6 cellular contexts compared by ENCODE assay signal in the genomic region with DNA sequence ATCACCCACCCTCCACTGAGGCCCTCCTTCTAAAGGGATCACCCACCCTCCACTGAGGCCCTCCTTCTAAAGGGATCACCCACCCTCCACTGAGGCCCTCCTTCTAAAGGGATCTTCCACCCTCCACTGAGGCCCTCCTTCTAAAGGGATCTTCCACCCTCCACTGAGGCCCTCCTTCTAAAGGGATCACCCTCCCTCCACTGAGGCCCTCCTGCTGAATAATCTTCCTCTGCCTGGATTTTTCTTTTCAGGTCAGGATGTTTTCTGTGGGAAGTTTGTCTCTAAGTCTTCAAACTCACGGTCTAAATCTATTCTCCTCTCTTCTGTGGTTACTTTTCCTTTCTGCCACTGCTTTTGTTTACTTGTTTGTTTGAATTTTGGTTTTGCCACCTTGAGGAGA. TPM values are rescaled to one million over a fixed set of nuclear protein-coding genes. Genes with fewer than 3 reads are reported as not detected.
DNase-seq lines count a peak whose midpoint lies in the region; ATAC-seq, FAIRE-seq and TF ChIP-seq lines count a peak whose summit lies in the region.
"Not testable (repeated sequence)": the region's sequence is repeated elsewhere in the genome, so short reads cannot be mapped to it uniquely, and the experiment has no call there.

No MANE protein-coding gene starts in this region.

- not testable (repeated sequence) for H3K9me2 ChIP-seq in GM23248 (ENCODE audit: insufficient read depth)

- peak overlapping the region; percentile 3 for H3K4me3 Mint-ChIP-seq in CD4-positive, alpha-beta T cell

- H3K9ac ChIP-seq in GM23248; OCI-LY3 (ENCODE audit: low read length); K562 (ENCODE audit: insufficient read depth in 1 of 2, low read depth in 2 of 2, low read length in 2 of 2); keratinocyte (ENCODE audit: control insufficient read depth, extremely low read depth, insufficient read depth, low read length); neuronal stem cell (ENCODE audit: low read depth, low read length, poor library complexity): not testable (repeated sequence)

- CTCF ChIA-PET in CD4-positive, alpha-beta T cell (lab: Charles Lee); K562 (lab: Yijun Ruan, JAX; ENCODE audit: low intra/inter-chr PET ratio): not testable (repeated sequence)

- H2AFZ ChIP-seq in GM23248: peak overlapping the region; percentile 45; the same call in 1 of the 2 replicates
- peak overlapping the region; percentile 10; the same call in 1 of the 2 replicates for H2AFZ ChIP-seq in OCI-LY3 (ENCODE audit: low read depth, low read length)
- peak overlapping the region; percentile 22 for H2AFZ ChIP-seq in K562 (ENCODE audit: low read depth, low read length)
- H2AFZ ChIP-seq in keratinocyte (ENCODE audit: control insufficient read depth, low read length): peak overlapping the region; percentile 44
- peak overlapping the region; percentile 70 for H2AFZ ChIP-seq in neuronal stem cell (ENCODE audit: low read length)

- H3K9me3 Mint-ChIP-seq in CD4-positive, alpha-beta T cell: not testable (repeated sequence)

- H3K27me3 ChIP-seq in CD4-positive, alpha-beta T cell (ENCODE audit: control insufficient read depth, insufficient read depth, low read length); GM23248 (replicated peaks; ENCODE audit: insufficient read depth); OCI-LY3 (ENCODE audit: low read depth, low read length); K562 (ENCODE audit: control insufficient read depth in 2 of 2, insufficient read depth in 2 of 2, low read length in 2 of 2); keratinocyte (ENCODE audit: control insufficient read depth, extremely low read depth, insufficient read depth, low read length); neuronal stem cell (ENCODE audit: control insufficient read depth in 3 of 3, insufficient read depth in 3 of 3, low read depth in 1 of 3, low read length in 3 of 3): not testable (repeated sequence)

- H3K27me3 Mint-ChIP-seq in CD4-positive, alpha-beta T cell: not testable (repeated sequence)

- not testable (repeated sequence) for TF ChIP-seq POLR2A in K562 (conservative IDR thresholded peaks at IDR 0.05)

- not testable (repeated sequence) for H3K14ac ChIP-seq in neuronal stem cell (ENCODE audit: low read length)

- not testable (repeated sequence) for H3K18ac ChIP-seq in neuronal stem cell (ENCODE audit: low read length)

- not testable (repeated sequence) for H3K36me3 Mint-ChIP-seq in CD4-positive, alpha-beta T cell (ENCODE audit: low read depth)

- not testable (repeated sequence) for H3K27ac ChIP-seq in CD4-positive, alpha-beta T cell (ENCODE audit: low read depth, low read length); GM23248; OCI-LY3 (ENCODE audit: low read length); K562 (ENCODE audit: extremely low read depth, low read depth, low read length); keratinocyte (ENCODE audit: control insufficient read depth, insufficient read depth, low read length); neuronal stem cell (replicated peaks; ENCODE audit: low read length)

- WGBS in GM23248 (ENCODE audit: low coverage in 1 of 2, low lambda C conversion rate in 2 of 2, missing lambda C conversion rate in 2 of 2), 2 experiments: 53 to 58% methylated on average over 1 of the region's 1 CpG
- 10% methylated on average over 1 of the region's 1 CpG for WGBS in K562 (ENCODE audit: insufficient coverage, low coverage, missing lambda C conversion rate)
- WGBS in neuronal stem cell (ENCODE audit: extremely low coverage in 2 of 2, insufficient read length in 2 of 2, insufficient replicate concordance in 1 of 2), 2 donors: no CpG with 5 or more reads among the region's 1 CpG

- H2BK5ac ChIP-seq in neuronal stem cell (ENCODE audit: low read length): not testable (repeated sequence)

- not testable (repeated sequence) for TF ChIP-seq EP300 in K562 (IDR thresholded peaks at IDR 0.05; ENCODE audit: low read length)

- not testable (repeated sequence) for H3K4ac ChIP-seq in neuronal stem cell (ENCODE audit: low read length)

- not testable (repeated sequence) for H2BK12ac ChIP-seq in neuronal stem cell (ENCODE audit: low read length)

- not testable (repeated sequence) for H3K36me3 ChIP-seq in GM23248 (ENCODE audit: low read depth); OCI-LY3 (replicated peaks; ENCODE audit: low read depth, low read length); K562 (ENCODE audit: control insufficient read depth, insufficient read depth, low read length); keratinocyte (ENCODE audit: control insufficient read depth in 2 of 2, extremely low read depth in 1 of 2, insufficient read depth in 2 of 2, low read length in 2 of 2); neuronal stem cell (replicated peaks in 1 of 2; ENCODE audit: control insufficient read depth in 2 of 2, insufficient read depth in 2 of 2, low read length in 2 of 2)

- intact Hi-C loops in CD4-positive, alpha-beta T cell (cut with DNase I, micrococcal nuclease): loop anchor here (10.0 kb wide), 2 partner anchors 537 to 817 kb away; a partner anchor contains a TSS
- intact Hi-C loops in K562 (cut with micrococcal nuclease): not testable (repeated sequence)

- not testable (repeated sequence) for H4K20me1 ChIP-seq in GM23248 (ENCODE audit: insufficient read depth); OCI-LY3 (ENCODE audit: insufficient read depth, low read length); K562 (replicated peaks; ENCODE audit: control insufficient read depth, insufficient read depth, low read length); keratinocyte (ENCODE audit: control insufficient read depth, extremely low read depth, insufficient read depth, low read length)

- H3K4me1 Mint-ChIP-seq in CD4-positive, alpha-beta T cell (ENCODE audit: low read depth): not testable (repeated sequence)

- H3K9me3 ChIP-seq in CD4-positive, alpha-beta T cell (ENCODE audit: control insufficient read depth, low read length); GM23248 (ENCODE audit: low read depth); OCI-LY3 (ENCODE audit: insufficient read depth, low read length); K562 (replicated peaks; ENCODE audit: control insufficient read depth, insufficient read depth, low read depth, low read length); keratinocyte (ENCODE audit: control insufficient read depth, low read depth, low read length); neuronal stem cell (replicated peaks in 1 of 2; ENCODE audit: control insufficient read depth in 2 of 2, insufficient read depth in 1 of 2, low read depth in 1 of 2, low read length in 2 of 2): not testable (repeated sequence)

- H2AK5ac ChIP-seq in neuronal stem cell (ENCODE audit: low read depth, low read length): not testable (repeated sequence)

- ATAC-seq in CD4-positive, alpha-beta T cell (ENCODE audit: poor library complexity); K562: not testable (repeated sequence)

- H4K8ac ChIP-seq in neuronal stem cell (ENCODE audit: low read depth, low read length): not testable (repeated sequence)

- POLR2A ChIA-PET in CD4-positive, alpha-beta T cell (lab: Charles Lee); K562 (lab: Yijun Ruan, JAX): not testable (repeated sequence)

- not testable (repeated sequence) for BruUV-seq in K562 (replicated peaks; lab: Mats Ljungman, UMichigan)

- H3K4me3 ChIP-seq in GM23248; OCI-LY3 (ENCODE audit: low read length); K562; keratinocyte (ENCODE audit: control insufficient read depth in 2 of 3, extremely low read depth in 1 of 3, insufficient read depth in 2 of 3, low read depth in 1 of 3, low read length in 3 of 3); neuronal stem cell (ENCODE audit: low read length in 2 of 2): not testable (repeated sequence)

- not testable (repeated sequence) for H3K4me2 ChIP-seq in GM23248 (ENCODE audit: unreplicated experiment); OCI-LY3 (ENCODE audit: low read length); K562 (ENCODE audit: insufficient read depth, low read length); keratinocyte (ENCODE audit: control insufficient read depth, extremely low read depth, insufficient read depth, low read depth, low read length); neuronal stem cell (ENCODE audit: insufficient read depth, low read length, poor library complexity, severe bottlenecking)

- H3K79me2 ChIP-seq in GM23248 (ENCODE audit: insufficient read depth); OCI-LY3 (ENCODE audit: low read length); K562 (ENCODE audit: control insufficient read depth, insufficient read depth, low read length); keratinocyte (ENCODE audit: control insufficient read depth, insufficient read depth, low read length): not testable (repeated sequence)

- not testable (repeated sequence) for H2BK120ac ChIP-seq in neuronal stem cell (ENCODE audit: low read depth, low read length)

- H3K23ac ChIP-seq in neuronal stem cell (ENCODE audit: low read depth, low read length, poor library complexity): not testable (repeated sequence)

- not testable (repeated sequence) for H3K4me1 ChIP-seq in GM23248 (ENCODE audit: insufficient read depth); OCI-LY3 (ENCODE audit: low read length); K562 (replicated peaks in 1 of 2; ENCODE audit: control insufficient read depth in 2 of 2, insufficient read depth in 2 of 2, low read length in 2 of 2); keratinocyte (ENCODE audit: control insufficient read depth, extremely low read depth, insufficient read depth, low read length); neuronal stem cell (ENCODE audit: control insufficient read depth in 2 of 2, insufficient read depth in 1 of 2, low read depth in 1 of 2, low read length in 2 of 2)

- not testable (repeated sequence) for H2BK15ac ChIP-seq in neuronal stem cell (ENCODE audit: low read length)

- TF ChIP-seq CTCF in CD4-positive, alpha-beta T cell (IDR thresholded peaks at IDR 0.05); OCI-LY3 (IDR thresholded peaks at IDR 0.05; ENCODE audit: low read depth, low read length); K562 (IDR thresholded peaks at IDR 0.05 in 2 of 3, conservative IDR thresholded peaks at IDR 0.05 in 1 of 3; ENCODE audit: insufficient read depth in 2 of 3, low read depth in 1 of 3, low read length in 3 of 3); keratinocyte (optimal IDR thresholded peaks at IDR 0.05 in 1 of 3, IDR thresholded peaks at IDR 0.05 in 1 of 3, conservative IDR thresholded peaks at IDR 0.05 in 1 of 3; ENCODE audit: extremely low read depth in 1 of 3, insufficient read depth in 2 of 3, low read length in 3 of 3): not testable (repeated sequence)

- not testable (repeated sequence) for H3K9me1 ChIP-seq in K562 (ENCODE audit: control insufficient read depth, insufficient read depth, low read length); keratinocyte (ENCODE audit: control insufficient read depth, extremely low read depth, insufficient read depth, low read length)

- not testable (repeated sequence) for H3K27ac Mint-ChIP-seq in CD4-positive, alpha-beta T cell

- in situ Hi-C loops in GM23248 (cut with MboI); K562 (cut with MboI): not testable (repeated sequence)

- not testable (repeated sequence) for FAIRE-seq in K562 (lab: Jason Lieb, UNC); keratinocyte (lab: Jason Lieb, UNC)

- H3K79me1 ChIP-seq in neuronal stem cell (ENCODE audit: low read depth, low read length): not testable (repeated sequence)

- not testable (repeated sequence) for DNase-seq in CD4-positive, alpha-beta T cell; GM23248; K562 (ENCODE audit: extremely low read depth in 1 of 4, low spot score in 3 of 4); keratinocyte (ENCODE audit: low read depth, low spot score); neuronal stem cell (ENCODE audit: low spot score)

- dilution Hi-C loops in keratinocyte (cut with MboI; ENCODE audit: extremely low pct_ligation_motif_present, low sequenced_read_pairs): not testable (repeated sequence)

- not testable (repeated sequence) for TF ChIP-seq RAD21 in K562 (CRISPR knock-in tag; conservative IDR thresholded peaks at IDR 0.05 in 1 of 2, IDR thresholded peaks at IDR 0.05 in 1 of 2)

- not testable (repeated sequence) for H3F3A ChIP-seq in GM23248 (ENCODE audit: insufficient read depth)

- not testable (repeated sequence) for H4K91ac ChIP-seq in neuronal stem cell (ENCODE audit: low read depth, low read length, poor library complexity)

RNA-seq across cellular contexts. Expression of a gene that starts 4.6 kb away (rescaled TPM):
- 1 to 10 TPM; 1.6 to 2.1 TPM for total RNA-seq in CD4-positive, alpha-beta T cell
- 29.9 and 32.1 TPM in 2 replicates for total RNA-seq in GM23248 (2014; rRNA removed; shearing (Covaris generic))
- polyA plus RNA-seq in GM23248 (2016; fragmentation: Nextera tagmentation; extraction: Ambion mirVana): 11.3 and 11.6 TPM in 2 replicates
- total RNA-seq in K562 (2011; cell fraction: chromatin; rRNA removed; ENCODE audit: low replicate concordance): 0.93 and 3.1 TPM in 2 replicates
- 0.83 and 1.4 TPM in 2 replicates for total RNA-seq in K562 (2011; cell fraction: nucleolus; rRNA removed)
- 2.3 and 3.9 TPM in 2 replicates for total RNA-seq in K562 (2011; cell fraction: nucleoplasm; rRNA removed)
- 1.5 and 1.7 TPM in 2 replicates for total RNA-seq in K562 (2014; rRNA removed)
- 2.7 and 2.8 TPM in 2 replicates for total RNA-seq in K562 (2014; rRNA removed; fragmentation: Illumina TruSeq; extraction: Trizol)
- total RNA-seq in K562 (2015; rRNA removed; fragmentation: Illumina TruSeq; extraction: Trizol): 2.3 and 2.8 TPM in 2 replicates
- 1.4 and 1.5 TPM in 2 replicates for total RNA-seq in K562 (2021)
- 3.2 and 4.4 TPM in 2 replicates for polyA plus RNA-seq in K562 (2011; rRNA removed)
- polyA plus RNA-seq in K562 (2011; cell fraction: cytosol; rRNA removed): 1.6 and 1.7 TPM in 2 replicates
- polyA plus RNA-seq in K562 (2011; cell fraction: nucleus; rRNA removed): 3.5 and 5.2 TPM in 2 replicates
- 1.0 and 1.1 TPM in 2 replicates for polyA plus RNA-seq in K562 (2012)
- polyA plus RNA-seq in K562 (2014; fragmentation: Illumina TruSeq; extraction: Trizol): 3.0 and 3.1 TPM in 2 replicates
- polyA plus RNA-seq in K562 (2014; fragmentation: Nextera tagmentation; extraction: Ambion mirVana): 1 to 10 TPM in 1 of 2 experiments, under 1 TPM in 1; 0.94 to 2.5 TPM
- polyA plus RNA-seq in K562 (2014; rRNA removed): 1.4 and 1.9 TPM in 2 replicates
- polyA minus RNA-seq in K562 (2011; rRNA and poly(A)+ RNA removed): 6.0 and 8.1 TPM in 2 replicates
- 1.5 and 3.1 TPM in 2 replicates for polyA minus RNA-seq in K562 (2011; cell fraction: cytosol; rRNA and poly(A)+ RNA removed)
- 0.94 and 2.3 TPM in 2 replicates for polyA minus RNA-seq in K562 (2011; cell fraction: nucleus; rRNA and poly(A)+ RNA removed)
- polyA plus RNA-seq in keratinocyte: 16.5 to 17.9 TPM (median 17.3 TPM) in 3 replicates
- polyA plus RNA-seq in keratinocyte (2011; ENCODE audit: low read depth): 1.8 TPM
- polyA plus RNA-seq in keratinocyte (2011; cell fraction: cytosol; rRNA removed): 13.2 and 26.6 TPM in 2 replicates
- polyA plus RNA-seq in keratinocyte (2011; cell fraction: nucleus; rRNA removed): 8.4 and 10.5 TPM in 2 replicates
- 5.7 and 12.8 TPM in 2 replicates for polyA plus RNA-seq in keratinocyte (2012; ENCODE audit: low replicate concordance)
- 10.1 to 47.0 TPM (median 38.9 TPM) in 3 replicates for polyA minus RNA-seq in keratinocyte
- 13.6 TPM for polyA minus RNA-seq in keratinocyte (2011; cell fraction: cytosol; rRNA and poly(A)+ RNA removed)
- 5.1 and 14.7 TPM in 2 replicates for polyA minus RNA-seq in keratinocyte (2011; cell fraction: nucleus; rRNA and poly(A)+ RNA removed)
- 15.3 TPM for polyA plus RNA-seq in neuronal stem cell (2013, experiment 1 of 2)
- 15.0 TPM for polyA plus RNA-seq in neuronal stem cell (2013, experiment 2 of 2)

RNA-seq across cellular contexts. Expression of a gene that starts 6.1 kb away (rescaled TPM):
- total RNA-seq in CD4-positive, alpha-beta T cell: 10 to 100 TPM; 29.2 to 32.8 TPM
- 48.5 and 49.2 TPM in 2 replicates for total RNA-seq in GM23248 (2014; rRNA removed; shearing (Covaris generic))
- polyA plus RNA-seq in GM23248 (2016; fragmentation: Nextera tagmentation; extraction: Ambion mirVana): 36.8 and 43.8 TPM in 2 replicates
- total RNA-seq in K562 (2011; cell fraction: chromatin; rRNA removed; ENCODE audit: low replicate concordance): 54.0 and 57.7 TPM in 2 replicates
- 31.0 and 32.1 TPM in 2 replicates for total RNA-seq in K562 (2011; cell fraction: nucleolus; rRNA removed)
- total RNA-seq in K562 (2011; cell fraction: nucleoplasm; rRNA removed): 36.7 and 45.2 TPM in 2 replicates
- total RNA-seq in K562 (2014; rRNA removed): 36.2 and 41.6 TPM in 2 replicates
- 39.9 and 41.4 TPM in 2 replicates for total RNA-seq in K562 (2014; rRNA removed; fragmentation: Illumina TruSeq; extraction: Trizol)
- total RNA-seq in K562 (2015; rRNA removed; fragmentation: Illumina TruSeq; extraction: Trizol): 34.4 and 37.4 TPM in 2 replicates
- 38.4 and 39.5 TPM in 2 replicates for total RNA-seq in K562 (2021)
- 67.8 and 70.2 TPM in 2 replicates for polyA plus RNA-seq in K562 (2011; rRNA removed)
- 49.3 and 61.5 TPM in 2 replicates for polyA plus RNA-seq in K562 (2011; cell fraction: cytosol; rRNA removed)
- polyA plus RNA-seq in K562 (2011; cell fraction: nucleus; rRNA removed): 31.7 and 41.3 TPM in 2 replicates
- polyA plus RNA-seq in K562 (2012): 56.1 and 65.7 TPM in 2 replicates
- 44.2 and 50.1 TPM in 2 replicates for polyA plus RNA-seq in K562 (2014; fragmentation: Illumina TruSeq; extraction: Trizol)
- polyA plus RNA-seq in K562 (2014; fragmentation: Nextera tagmentation; extraction: Ambion mirVana): 10 to 100 TPM; 31.7 to 60.2 TPM
- 38.5 and 40.4 TPM in 2 replicates for polyA plus RNA-seq in K562 (2014; rRNA removed)
- polyA minus RNA-seq in K562 (2011; rRNA and poly(A)+ RNA removed): 86.4 and 96.8 TPM in 2 replicates
- polyA minus RNA-seq in K562 (2011; cell fraction: cytosol; rRNA and poly(A)+ RNA removed): 30.2 and 34.9 TPM in 2 replicates
- polyA minus RNA-seq in K562 (2011; cell fraction: nucleus; rRNA and poly(A)+ RNA removed): 19.5 and 39.8 TPM in 2 replicates
- 96.1 to 104 TPM (median 102 TPM) in 3 replicates for polyA plus RNA-seq in keratinocyte
- polyA plus RNA-seq in keratinocyte (2011; ENCODE audit: low read depth): 20.3 TPM
- polyA plus RNA-seq in keratinocyte (2011; cell fraction: cytosol; rRNA removed): 68.8 and 92.4 TPM in 2 replicates
- 92.5 and 98.2 TPM in 2 replicates for polyA plus RNA-seq in keratinocyte (2011; cell fraction: nucleus; rRNA removed)
- polyA plus RNA-seq in keratinocyte (2012; ENCODE audit: low replicate concordance): 61.1 and 64.5 TPM in 2 replicates
- 60.3 to 130 TPM (median 126 TPM) in 3 replicates for polyA minus RNA-seq in keratinocyte
- 55.2 TPM for polyA minus RNA-seq in keratinocyte (2011; cell fraction: cytosol; rRNA and poly(A)+ RNA removed)
- polyA minus RNA-seq in keratinocyte (2011; cell fraction: nucleus; rRNA and poly(A)+ RNA removed): 59.2 and 95.7 TPM in 2 replicates
- 26.9 TPM for polyA plus RNA-seq in neuronal stem cell (2013, experiment 1 of 2)
- 29.5 TPM for polyA plus RNA-seq in neuronal stem cell (2013, experiment 2 of 2)

RNA-seq across cellular contexts. Expression of a gene that starts 34.5 kb away (rescaled TPM):
- total RNA-seq in CD4-positive, alpha-beta T cell: 1 to 10 TPM; 7.9 to 8.8 TPM
- 11.2 and 12.9 TPM in 2 replicates for total RNA-seq in GM23248 (2014; rRNA removed; shearing (Covaris generic))
- polyA plus RNA-seq in GM23248 (2016; fragmentation: Nextera tagmentation; extraction: Ambion mirVana): 11.3 and 12.4 TPM in 2 replicates
- total RNA-seq in K562 (2011; cell fraction: chromatin; rRNA removed; ENCODE audit: low replicate concordance): 7.2 and 11.3 TPM in 2 replicates
- total RNA-seq in K562 (2011; cell fraction: nucleolus; rRNA removed): 6.2 and 6.6 TPM in 2 replicates
- total RNA-seq in K562 (2011; cell fraction: nucleoplasm; rRNA removed): 10.9 and 12.1 TPM in 2 replicates
- 15.0 and 18.1 TPM in 2 replicates for total RNA-seq in K562 (2014; rRNA removed)
- total RNA-seq in K562 (2014; rRNA removed; fragmentation: Illumina TruSeq; extraction: Trizol): 9.6 and 10.9 TPM in 2 replicates
- total RNA-seq in K562 (2015; rRNA removed; fragmentation: Illumina TruSeq; extraction: Trizol): 11.1 and 11.5 TPM in 2 replicates
- total RNA-seq in K562 (2021): 7.0 and 7.2 TPM in 2 replicates
- polyA plus RNA-seq in K562 (2011; rRNA removed): 6.8 and 8.8 TPM in 2 replicates
- polyA plus RNA-seq in K562 (2011; cell fraction: cytosol; rRNA removed): 2.9 and 4.7 TPM in 2 replicates
- polyA plus RNA-seq in K562 (2011; cell fraction: nucleus; rRNA removed): 3.4 and 6.7 TPM in 2 replicates
- polyA plus RNA-seq in K562 (2012): 6.0 and 7.6 TPM in 2 replicates
- 8.1 and 9.0 TPM in 2 replicates for polyA plus RNA-seq in K562 (2014; fragmentation: Illumina TruSeq; extraction: Trizol)
- 10 to 100 TPM; 10.8 to 14.3 TPM for polyA plus RNA-seq in K562 (2014; fragmentation: Nextera tagmentation; extraction: Ambion mirVana)
- 8.2 and 11.4 TPM in 2 replicates for polyA plus RNA-seq in K562 (2014; rRNA removed)
- 5.8 and 8.1 TPM in 2 replicates for polyA minus RNA-seq in K562 (2011; rRNA and poly(A)+ RNA removed)
- 5.6 and 6.5 TPM in 2 replicates for polyA minus RNA-seq in K562 (2011; cell fraction: cytosol; rRNA and poly(A)+ RNA removed)
- 6.6 and 7.0 TPM in 2 replicates for polyA minus RNA-seq in K562 (2011; cell fraction: nucleus; rRNA and poly(A)+ RNA removed)
- polyA plus RNA-seq in keratinocyte: 8.0 to 12.2 TPM (median 12.0 TPM) in 3 replicates
- 7.1 TPM for polyA plus RNA-seq in keratinocyte (2011; ENCODE audit: low read depth)
- 6.1 and 12.0 TPM in 2 replicates for polyA plus RNA-seq in keratinocyte (2011; cell fraction: cytosol; rRNA removed)
- 8.5 and 12.3 TPM in 2 replicates for polyA plus RNA-seq in keratinocyte (2011; cell fraction: nucleus; rRNA removed)
- polyA plus RNA-seq in keratinocyte (2012; ENCODE audit: low replicate concordance): 4.9 and 11.9 TPM in 2 replicates
- 2.6 to 6.1 TPM (median 3.9 TPM) in 3 replicates for polyA minus RNA-seq in keratinocyte
- polyA minus RNA-seq in keratinocyte (2011; cell fraction: cytosol; rRNA and poly(A)+ RNA removed): 11.3 TPM
- polyA minus RNA-seq in keratinocyte (2011; cell fraction: nucleus; rRNA and poly(A)+ RNA removed): 7.4 and 12.8 TPM in 2 replicates
- polyA plus RNA-seq in neuronal stem cell (2013, experiment 1 of 2): 11.3 TPM
- 11.5 TPM for polyA plus RNA-seq in neuronal stem cell (2013, experiment 2 of 2)

RNA-seq across cellular contexts. Expression of a gene that starts 34.8 kb away (rescaled TPM):
- 1 to 10 TPM; 1.8 to 1.9 TPM for total RNA-seq in CD4-positive, alpha-beta T cell
- total RNA-seq in GM23248 (2014; rRNA removed; shearing (Covaris generic)): 1.2 and 3.4 TPM in 2 replicates
- polyA plus RNA-seq in GM23248 (2016; fragmentation: Nextera tagmentation; extraction: Ambion mirVana) (1.6 TPM in 2 replicates), K562 (2011; rRNA removed) (0.09 and 0.11 TPM in 2 replicates), K562 (2014; fragmentation: Illumina TruSeq; extraction: Trizol) (0.04 and 0.15 TPM in 2 replicates), K562 (2014; fragmentation: Nextera tagmentation; extraction: Ambion mirVana) (under 1 TPM; 0.04 to 0.06 TPM), K562 (2014; rRNA removed) (0.08 and 0.27 TPM in 2 replicates), keratinocyte (1.7 to 3.4 TPM (median 3.0 TPM) in 3 replicates)
- 0.60 TPM in 1 of 2 replicates, not detected in the other for total RNA-seq in K562 (2011; cell fraction: chromatin; rRNA removed; ENCODE audit: low replicate concordance)
- total RNA-seq in K562 (2011; cell fraction: nucleolus; rRNA removed): 0.17 TPM in 1 of 2 replicates, not detected in the other
- 0.22 TPM in 1 of 2 replicates, not detected in the other for total RNA-seq in K562 (2011; cell fraction: nucleoplasm; rRNA removed)
- total RNA-seq in K562 (2014; rRNA removed) (0.08 TPM in 1 of 2 replicates, not detected in the other), K562 (2014; rRNA removed; fragmentation: Illumina TruSeq; extraction: Trizol) (not detected in 2 replicates), K562 (2015; rRNA removed; fragmentation: Illumina TruSeq; extraction: Trizol) (0.11 and 0.18 TPM in 2 replicates), K562 (2021) (0.13 and 0.29 TPM in 2 replicates)
- 0.09 and 0.25 TPM in 2 replicates for polyA plus RNA-seq in K562 (2011; cell fraction: cytosol; rRNA removed)
- 0.25 and 0.40 TPM in 2 replicates for polyA plus RNA-seq in K562 (2011; cell fraction: nucleus; rRNA removed)
- polyA plus RNA-seq in K562 (2012): 0.13 and 0.29 TPM in 2 replicates
- 0.18 TPM in 2 replicates for polyA minus RNA-seq in K562 (2011; rRNA and poly(A)+ RNA removed)
- not detected in 2 replicates for polyA minus RNA-seq in K562 (2011; cell fraction: cytosol; rRNA and poly(A)+ RNA removed)
- 0.11 and 0.13 TPM in 2 replicates for polyA minus RNA-seq in K562 (2011; cell fraction: nucleus; rRNA and poly(A)+ RNA removed)
- 1.4 TPM for polyA plus RNA-seq in keratinocyte (2011; ENCODE audit: low read depth)
- 1.1 and 1.6 TPM in 2 replicates for polyA plus RNA-seq in keratinocyte (2011; cell fraction: cytosol; rRNA removed)
- polyA plus RNA-seq in keratinocyte (2011; cell fraction: nucleus; rRNA removed): 7.2 and 7.4 TPM in 2 replicates
- 1.1 and 1.4 TPM in 2 replicates for polyA plus RNA-seq in keratinocyte (2012; ENCODE audit: low replicate concordance)
- polyA minus RNA-seq in keratinocyte: 0.79 to 1.8 TPM (median 1.4 TPM) in 3 replicates
- not detected for polyA minus RNA-seq in keratinocyte (2011; cell fraction: cytosol; rRNA and poly(A)+ RNA removed)
- 1.8 and 3.4 TPM in 2 replicates for polyA minus RNA-seq in keratinocyte (2011; cell fraction: nucleus; rRNA and poly(A)+ RNA removed)
- polyA plus RNA-seq in neuronal stem cell (2013, experiment 1 of 2): 5.6 TPM
- 5.5 TPM for polyA plus RNA-seq in neuronal stem cell (2013, experiment 2 of 2)

Comparison
In these comparisons a context has a peak if more than half of its experiments do, and no peak if none do; other contexts are left out.
1. H2AFZ ChIP-seq: peak in every context shown above with its lines; median percentile 70 in neuronal stem cell; 45 in GM23248; 44 in keratinocyte; 22 in K562; 10 in OCI-LY3.